ENCODE assay signal across 10 cellular contexts in the genomic region with DNA sequence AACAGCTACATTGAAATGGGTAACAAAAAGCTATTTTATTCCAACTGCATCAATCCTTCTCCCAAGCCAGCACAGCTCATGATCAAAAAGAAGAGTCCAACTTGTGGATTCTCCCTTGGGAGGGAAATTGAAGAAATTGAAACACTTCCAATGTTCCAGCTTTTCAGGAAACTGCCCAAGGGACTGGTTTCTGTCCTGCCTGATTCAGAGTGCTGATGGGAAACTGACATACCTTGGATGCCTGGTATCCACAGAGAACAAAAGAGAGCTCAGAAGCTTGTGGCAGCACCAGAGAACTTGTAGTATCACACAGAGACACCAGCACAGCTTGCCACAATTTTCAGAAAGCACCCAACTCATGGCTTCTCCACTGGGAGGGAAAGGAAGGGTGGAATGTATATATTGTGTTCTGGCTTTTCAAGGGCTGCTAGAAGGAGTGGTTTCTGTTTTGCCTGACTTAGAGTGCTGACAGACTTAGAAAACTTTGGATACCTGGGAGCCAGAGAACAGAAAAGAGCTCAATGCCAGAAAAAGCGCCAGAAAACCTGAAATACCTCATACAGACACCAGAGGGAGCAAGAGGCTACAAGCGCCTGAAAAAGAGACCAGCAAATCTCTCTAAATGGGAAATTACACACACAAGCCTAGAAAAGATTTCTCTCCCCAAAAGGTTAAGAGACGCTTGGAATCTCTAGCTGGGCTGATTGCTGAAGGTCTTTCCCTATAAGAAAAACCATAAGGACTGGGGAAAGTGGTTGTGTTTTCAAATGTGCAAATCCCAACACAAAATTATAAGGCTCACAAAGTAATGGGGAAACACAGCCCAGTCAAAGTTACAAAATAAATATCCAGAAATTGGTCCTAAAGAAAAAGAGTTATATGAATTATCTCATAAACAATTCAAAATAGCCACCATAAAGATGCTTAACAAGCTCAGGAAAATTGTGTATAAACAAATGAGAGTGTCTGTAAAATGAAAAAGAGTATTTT.
DNase-seq lines count a peak whose midpoint lies in the region; ATAC-seq and TF ChIP-seq lines count a peak whose summit lies in the region.
"Had no signal": no experiment of that assay in that cellular context is flagged by ENCODE, and none has a peak within 500 bp of the region (broad histone marks: within the 10 kb centered on the region; RNA-seq: fewer than 3 reads in every experiment).

No MANE protein-coding gene starts in this region.

- H3K4me3 ChIP-seq in fibroblast of the aortic adventitia (ENCODE audit: low read depth, low read length) = no peak overlapping the region

- ATAC-seq in CD4-positive, alpha-beta T cell (ENCODE audit: poor library complexity) = no peak
- no peak for ATAC-seq in HG03460 (IDR thresholded peaks at IDR 0.05; ENCODE audit: unreplicated experiment)
- ATAC-seq in GM18861 (IDR thresholded peaks at IDR 0.05; ENCODE audit: unreplicated experiment) = no peak

- H3K36me3 Mint-ChIP-seq in CD4-positive, alpha-beta T cell (ENCODE audit: low read depth) = no peaks in the 10 kb centered on the region

- H3K27me3 Mint-ChIP-seq in CD4-positive, alpha-beta T cell = peaks cover 40% of the 10 kb centered on the region

- no peak overlapping the region for H3K4me3 Mint-ChIP-seq in CD4-positive, alpha-beta T cell
- H3K4me3 Mint-ChIP-seq: T-helper 1 cell treated with Interleukin-12 subunit alpha and Interleukin-12 subunit beta and Interleukin-4 antibody, amounts not matched to agents 30 μg/mL and 1 μg/mL, for 36 hours had no signal

- no peaks in the 10 kb centered on the region for H3K4me1 Mint-ChIP-seq in CD4-positive, alpha-beta T cell (ENCODE audit: low read depth)

- peaks cover 12% of the 10 kb centered on the region for H3K27me3 ChIP-seq in CD4-positive, alpha-beta T cell (ENCODE audit: control insufficient read depth, insufficient read depth, low read length)

- no peaks in the 10 kb centered on the region for H3K9me3 ChIP-seq in CD4-positive, alpha-beta T cell (ENCODE audit: control insufficient read depth, low read length)

- TF ChIP-seq CTCF in CD4-positive, alpha-beta T cell (IDR thresholded peaks at IDR 0.05) = peak; percentile 46
- peak; percentile 84 for TF ChIP-seq CTCF in fibroblast of the aortic adventitia (IDR thresholded peaks at IDR 0.05; ENCODE audit: insufficient read depth, low read length)

- CTCF ChIA-PET in CD4-positive, alpha-beta T cell (lab: Charles Lee) = interaction anchor here (1.0 kb wide), 1 partner anchor 10 kb away, joined by 4 read pairs; no protein-coding TSS in a partner anchor

- H3K27ac Mint-ChIP-seq in CD4-positive, alpha-beta T cell = no peak overlapping the region
- H3K27ac Mint-ChIP-seq: T-helper 1 cell treated with Interleukin-12 subunit alpha and Interleukin-12 subunit beta and Interleukin-4 antibody, amounts not matched to agents 30 μg/mL and 1 μg/mL, for 36 hours had no signal

- no peak for DNase-seq in CD4-positive, alpha-beta T cell
- DNase-seq in GM19240 (ENCODE audit: insufficient read length, low spot score) (peak; percentile 42), NCI-H128 (lab: John Stamatoyannopoulos, UW; ENCODE audit: unreplicated experiment) (peak; percentile 7), T1000 (lab: John Stamatoyannopoulos, UW) (peak; percentile 20), fibroblast of the aortic adventitia (ENCODE audit: low read depth) (peak; percentile 87), occipital lobe (lab: John Stamatoyannopoulos, UW) (peak; percentile 23)
- DNase-seq: right cardiac atrium had no signal

- POLR2A ChIA-PET in CD4-positive, alpha-beta T cell (lab: Charles Lee) = no interaction called here

- no peak overlapping the region for H3K27ac ChIP-seq in CD4-positive, alpha-beta T cell (ENCODE audit: low read depth, low read length)

- no peaks in the 10 kb centered on the region for H3K9me3 Mint-ChIP-seq in CD4-positive, alpha-beta T cell
- H3K9me3 Mint-ChIP-seq: T-helper 1 cell treated with Interleukin-12 subunit alpha and Interleukin-12 subunit beta and Interleukin-4 antibody, amounts not matched to agents 30 μg/mL and 1 μg/mL, for 36 hours had no signal

- intact Hi-C loops in CD4-positive, alpha-beta T cell (cut with DNase I, micrococcal nuclease) = loop anchor here (5.0 to 10.0 kb wide), 3 partner anchors 174 to 812 kb away; a partner anchor contains a TSS

Comparison
In these comparisons a context has a peak if more than half of its experiments do, and no peak if none do; other contexts are left out.
1. DNase-seq: peak in GM19240 (single experiment), NCI-H128 (single experiment), T1000 (single experiment), fibroblast of the aortic adventitia (single experiment) and occipital lobe (single experiment); none in CD4-positive, alpha-beta T cell (0 of 10).